8 cellular contexts compared by ENCODE assay signal in the genomic region with DNA sequence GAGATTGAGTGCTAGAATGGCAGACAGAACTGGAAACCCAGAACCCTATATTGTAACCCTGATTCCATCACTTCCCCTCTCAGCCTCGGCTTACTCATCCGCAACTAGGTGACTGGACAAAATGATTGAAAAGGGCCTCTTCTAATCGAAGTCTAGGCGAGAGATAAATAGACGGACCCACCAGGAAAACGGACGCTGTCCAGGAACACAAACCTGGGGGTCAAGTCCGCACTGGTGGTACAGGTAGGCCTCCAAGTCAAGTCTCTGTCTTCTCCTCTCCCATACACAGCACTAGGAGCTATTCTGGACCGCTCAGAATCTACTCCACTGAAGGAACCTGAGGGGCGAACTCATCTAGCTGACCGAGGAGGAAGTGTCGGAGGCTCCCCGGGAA. TPM values are rescaled to one million over a fixed set of nuclear protein-coding genes. Genes with fewer than 3 reads are reported as not detected.
A peak's percentile ranks its signal among the peaks of the same experiment; 100 is the strongest.
DNase-seq lines count a peak whose midpoint lies in the region; ATAC-seq and TF ChIP-seq lines count a peak whose summit lies in the region.

No MANE protein-coding gene starts in this region.

- peak overlapping the region; percentile 7; the same call in 1 of the 2 replicates for H2BK120ac ChIP-seq in IMR-90 (ENCODE audit: low read depth, low read length)

- H3K9ac ChIP-seq in IMR-90 (ENCODE audit: low read depth, low read length): peak overlapping the region; percentile 96

- no peaks in the 10 kb centered on the region for H3K27me3 Mint-ChIP-seq in Caco-2 (ENCODE audit: insufficient read depth, unreplicated experiment)
- no peaks in the 10 kb centered on the region for H3K27me3 Mint-ChIP-seq in activated T-helper 17 cell treated with anti-CD3 and anti-CD28 coated beads, Interleukin-2, amount 50 U/mL, for 72 hours

- TF ChIP-seq POLR2A in IMR-90 (IDR thresholded peaks at IDR 0.05; ENCODE audit: low read depth, low read length): no peak
- TF ChIP-seq POLR2A in spleen (IDR thresholded peaks at IDR 0.05): no peak

- H3K56ac ChIP-seq in IMR-90 (ENCODE audit: extremely low read depth, insufficient read depth, low read length): peak overlapping the region; percentile 93

- in situ Hi-C loops in IMR-90 (cut with MboI; ENCODE audit: low sequenced_read_pairs): loop anchor here (5.0 kb wide), 1 partner anchor 378 kb away; no protein-coding TSS in a partner anchor

- peak overlapping the region; percentile 80 for H3K4me3 ChIP-seq in Caco-2 (ENCODE audit: low read depth, low read length)
- H3K4me3 ChIP-seq in IMR-90 (ENCODE audit: insufficient read depth, low read depth, low read length): peak overlapping the region; percentile 81
- peak overlapping the region; percentile 68 to 95 (median 80) for H3K4me3 ChIP-seq in spleen

- peak overlapping the region; percentile 87; the same call in 1 of the 2 replicates for H4K91ac ChIP-seq in IMR-90 (ENCODE audit: insufficient read depth, low read depth, low read length)

- H3K23ac ChIP-seq in IMR-90 (ENCODE audit: low read depth, low read length): peak overlapping the region; percentile 96

- peak overlapping the region; percentile 95 for H2AFZ ChIP-seq in IMR-90 (replicated peaks; ENCODE audit: low read length, poor library complexity)

- dilution Hi-C loops in IMR-90 (cut with HindIII; ENCODE audit: low sequenced_read_pairs, unreplicated experiment): no loop called here

- H3K4me1 ChIP-seq in Caco-2 (peaks cover 6% of the 10 kb centered on the region; the same call in 1 of the 2 replicates), IMR-90 (ENCODE audit: control insufficient read depth, insufficient read depth, low read length) (no peaks in the 10 kb centered on the region; the same call in 1 of the 2 replicates), spleen (peaks cover 22 to 47% (median 28%) of the 10 kb centered on the region in 6 donors)

- no peaks in the 10 kb centered on the region; the same call in none of the 2 replicates for H3K36me3 ChIP-seq in Caco-2 (ENCODE audit: control insufficient read depth, insufficient read depth, low read length)
- peaks cover 7% of the 10 kb centered on the region for H3K36me3 ChIP-seq in IMR-90 (ENCODE audit: control insufficient read depth, insufficient read depth, low read length)
- peaks cover 0 to 40% (median 30%) of the 10 kb centered on the region in 6 donors for H3K36me3 ChIP-seq in spleen

- POLR2A ChIA-PET in Caco-2 (lab: Charles Lee) (interaction anchor here (1.6 kb wide), 1 partner anchor 20 kb away, joined by 5 read pairs; no protein-coding TSS in a partner anchor), IMR-90 (lab: Charles Lee; ENCODE audit: unreplicated experiment) (interaction anchor here (1.5 kb wide), 1 partner anchor 19 kb away, joined by 3 read pairs; no protein-coding TSS in a partner anchor)

- H3K9me3 ChIP-seq in Caco-2 (no peaks in the 10 kb centered on the region), IMR-90 (ENCODE audit: control insufficient read depth, insufficient read depth, low read length) (no peaks in the 10 kb centered on the region), spleen (no peaks in the 10 kb centered on the region)

- H3K27me3 ChIP-seq in Caco-2 (replicated peaks; ENCODE audit: control insufficient read depth, insufficient read depth, low read length) (no peaks in the 10 kb centered on the region), IMR-90 (ENCODE audit: control insufficient read depth, insufficient read depth, low read length) (no peaks in the 10 kb centered on the region), spleen (replicated peaks in 1 of 7) (no peaks in the 10 kb centered on the region)

- H3K79me1 ChIP-seq in IMR-90 (ENCODE audit: low read depth in 1 of 2, low read length in 2 of 2): peaks cover 15 to 23% of the 10 kb centered on the region in 2 experiments; a peak in 3 of 4 replicates

- peak overlapping the region; percentile 76 for H3K4me3 Mint-ChIP-seq in Caco-2 (ENCODE audit: unreplicated experiment)
- H3K4me3 Mint-ChIP-seq in activated T-helper 17 cell treated with anti-CD3 and anti-CD28 coated beads, Interleukin-2, amount 50 U/mL, for 72 hours: peak overlapping the region; percentile 95

- H3K27ac Mint-ChIP-seq in Caco-2 (ENCODE audit: unreplicated experiment): peak overlapping the region; percentile 96
- H3K27ac Mint-ChIP-seq in activated T-helper 17 cell treated with anti-CD3 and anti-CD28 coated beads, Interleukin-2, amount 50 U/mL, for 72 hours: peak overlapping the region; percentile 97

- TF ChIP-seq RAD21 in IMR-90 (IDR thresholded peaks at IDR 0.05; ENCODE audit: low read length): no peak

- no peaks in the 10 kb centered on the region for H3K9me1 ChIP-seq in IMR-90 (ENCODE audit: insufficient read depth, low read length)

- H3K4me1 Mint-ChIP-seq in Caco-2 (ENCODE audit: low read depth, unreplicated experiment): peaks cover 11% of the 10 kb centered on the region
- peaks cover 8% of the 10 kb centered on the region for H3K4me1 Mint-ChIP-seq in activated T-helper 17 cell treated with anti-CD3 and anti-CD28 coated beads, Interleukin-2, amount 50 U/mL, for 72 hours

- 0% methylated on average over 2 of the region's 13 CpGs; no CpG with 5 or more reads in 1 of the 2 experiments for WGBS in IMR-90 (ENCODE audit: extremely low coverage in 2 of 2, insufficient read length in 1 of 2), 2 experiments
- WGBS in spleen, 5 donors: 0 to 1% (median 0%) methylated on average over 13 of the region's 13 CpGs

- peak overlapping the region; percentile 79 for H2AK5ac ChIP-seq in IMR-90 (ENCODE audit: low read depth, low read length)

- peak overlapping the region; percentile 95 for H3K27ac ChIP-seq in IMR-90 (ENCODE audit: insufficient read depth, low read length)
- H3K27ac ChIP-seq in spleen: peak overlapping the region; percentile 89 to 97 (median 94)

- H2BK20ac ChIP-seq in IMR-90 (ENCODE audit: low read depth, low read length): no peak overlapping the region

- peak overlapping the region; percentile 96 for H3K14ac ChIP-seq in IMR-90 (replicated peaks; ENCODE audit: low read depth, low read length)

- CTCF ChIA-PET in Caco-2 (lab: Charles Lee) (no interaction called here), IMR-90 (lab: Yijun Ruan, JAX) (no interaction called here)

- peak overlapping the region; percentile 4 for H3K18ac ChIP-seq in IMR-90 (ENCODE audit: low read depth, low read length)

- ATAC-seq in GM21367 (IDR thresholded peaks at IDR 0.05; ENCODE audit: unreplicated experiment) (peak; percentile 4), IMR-90 (ENCODE audit: low read depth) (peak; percentile 18)
- peak; percentile 62 for ATAC-seq in activated T-helper 17 cell treated with anti-CD3 and anti-CD28 coated beads, Interleukin-2, amount 50 U/mL, for 72 hours (replicated peaks)

- peaks cover 13% of the 10 kb centered on the region; the same call in 1 of the 2 replicates for H4K20me1 ChIP-seq in IMR-90 (ENCODE audit: insufficient read depth, low read length)

- intact Hi-C loops in Caco-2 (cut with micrococcal nuclease; ENCODE audit: unreplicated experiment): loop anchor here (1.0 to 5.0 kb wide), 4 partner anchors 20 to 373 kb away; a partner anchor contains a TSS
- intact Hi-C loops in IMR-90 (cut with micrococcal nuclease): loop anchor here (1.0 to 10.0 kb wide), 3 partner anchors 373 to 675 kb away; a partner anchor contains a TSS
- intact Hi-C loops in spleen (cut with DNase I; ENCODE audit: low total_unique reads): no loop called here

- H3K4ac ChIP-seq in IMR-90 (ENCODE audit: low read depth, low read length): peak overlapping the region; percentile 95

- H4K5ac ChIP-seq in IMR-90 (ENCODE audit: low read depth, low read length): peak overlapping the region; percentile 84

- H2AK9ac ChIP-seq in IMR-90 (replicated peaks; ENCODE audit: low read depth, low read length, poor library complexity): peak overlapping the region; percentile 95

- peak overlapping the region; percentile 70 to 97 for H4K8ac ChIP-seq in IMR-90 (ENCODE audit: low read depth in 2 of 2, low read length in 2 of 2)

- peaks cover 34% of the 10 kb centered on the region for H3K36me3 Mint-ChIP-seq in Caco-2 (ENCODE audit: insufficient read depth, unreplicated experiment)
- peaks cover 60% of the 10 kb centered on the region for H3K36me3 Mint-ChIP-seq in activated T-helper 17 cell treated with anti-CD3 and anti-CD28 coated beads, Interleukin-2, amount 50 U/mL, for 72 hours (ENCODE audit: low read depth)

- peak overlapping the region; percentile 92 for H2BK5ac ChIP-seq in IMR-90 (ENCODE audit: low read depth, low read length, poor library complexity, severe bottlenecking)

- DNase-seq in Caco-2: no peak
- peak; percentile 41 for DNase-seq in IMR-90
- DNase-seq in hepatic stellate cell (ENCODE audit: low spot score): peak; percentile 17
- no peak for DNase-seq in spleen
- no peak for DNase-seq in iPS-NIHi11 (ENCODE audit: low spot score)
- no peak for DNase-seq in COLO829 (ENCODE audit: low spot score)

- peak overlapping the region; percentile 90 for H3K4me2 ChIP-seq in IMR-90 (ENCODE audit: low read depth, low read length)

- TF ChIP-seq CTCF in Caco-2 (IDR thresholded peaks at IDR 0.05; ENCODE audit: insufficient read depth in 1 of 2, low read depth in 1 of 2, low read length in 1 of 2, severe bottlenecking in 1 of 2, unreplicated experiment in 1 of 2): no peak
- no peak for TF ChIP-seq CTCF in IMR-90 (conservative IDR thresholded peaks at IDR 0.05; ENCODE audit: low read depth, low read length)
- TF ChIP-seq CTCF in spleen (IDR thresholded peaks at IDR 0.05 in 8 of 11, conservative IDR thresholded peaks at IDR 0.05 in 3 of 11): no peak

- H3K9me3 Mint-ChIP-seq in Caco-2 (ENCODE audit: unreplicated experiment): no peaks in the 10 kb centered on the region
- no peaks in the 10 kb centered on the region for H3K9me3 Mint-ChIP-seq in activated T-helper 17 cell treated with anti-CD3 and anti-CD28 coated beads, Interleukin-2, amount 50 U/mL, for 72 hours

- no TSS peak for BruUV-seq in Caco-2 (replicated peaks; lab: Mats Ljungman, UMichigan)
- no TSS peak for BruUV-seq in IMR-90 (replicated peaks; lab: Mats Ljungman, UMichigan)

- no peak overlapping the region for H2BK15ac ChIP-seq in IMR-90 (ENCODE audit: low read depth, low read length)

RNA-seq across cellular contexts. Expression of a gene that starts 0.5 kb away (rescaled TPM):
- total RNA-seq in Caco-2 (2022) (189 and 194 TPM in 2 replicates), IMR-90 (2012; rRNA removed) (194 and 219 TPM in 2 replicates), spleen (100 to 1,000 TPM; 103 to 161 (median 131) TPM)
- polyA plus RNA-seq in IMR-90 (2012; rRNA removed) (159 and 179 TPM in 2 replicates), spleen (100 to 1,000 TPM; 145 to 188 (median 179) TPM)
- polyA plus RNA-seq in IMR-90 (2012; cell fraction: cytosol; rRNA removed): 42.0 and 66.4 TPM in 2 replicates
- 90.5 and 476 TPM in 2 replicates for polyA plus RNA-seq in IMR-90 (2012; cell fraction: nucleus; rRNA removed; ENCODE audit: low replicate concordance)
- 100 to 1,000 TPM; 239 to 246 TPM for total RNA-seq in activated T-helper 17 cell treated with anti-CD3 and anti-CD28 coated beads, Interleukin-2, amount 50 U/mL, for 72 hours

RNA-seq across cellular contexts. Expression of a gene that starts 20.1 kb away (rescaled TPM):
- total RNA-seq in Caco-2 (2022) (120 and 125 TPM in 2 replicates), IMR-90 (2012; rRNA removed) (341 and 415 TPM in 2 replicates), spleen (100 to 1,000 TPM in 2 of 7 donors, 10 to 100 TPM in 5; 74.8 to 122 (median 87.1) TPM)
- polyA plus RNA-seq in IMR-90 (2012; rRNA removed) (126 and 136 TPM in 2 replicates), spleen (10 to 100 TPM; 43.6 to 48.4 (median 48.2) TPM)
- 32.5 and 32.9 TPM in 2 replicates for polyA plus RNA-seq in IMR-90 (2012; cell fraction: cytosol; rRNA removed)
- 17.1 and 140 TPM in 2 replicates for polyA plus RNA-seq in IMR-90 (2012; cell fraction: nucleus; rRNA removed; ENCODE audit: low replicate concordance)
- total RNA-seq in activated T-helper 17 cell treated with anti-CD3 and anti-CD28 coated beads, Interleukin-2, amount 50 U/mL, for 72 hours: 100 to 1,000 TPM in 1 of 2 donors, 10 to 100 TPM in 1; 93.4 to 103 TPM

Comparison
In these comparisons a context has a peak if more than half of its experiments do, and no peak if none do; other contexts are left out.
1. DNase-seq: peak in IMR-90 (single experiment) and hepatic stellate cell (single experiment); none in Caco-2 (0 of 2), spleen (single experiment), iPS-NIHi11 (single experiment) and COLO829 (single experiment).
2. ATAC-seq: peak in every context shown above with its lines; median percentile 62 in activated T-helper 17 cell treated with anti-CD3 and anti-CD28 coated beads, Interleukin-2, amount 50 U/mL, for 72 hours; 18 in IMR-90; 4 in GM21367.
3. Peak in every context shown above with its lines, with median percentiles within 50 percentile points of each other: H3K4me3 ChIP-seq.